ENCODE assay signal across 2 cellular contexts in genomic region chr17:39742856-39743436, GRCh38.
TF ChIP-seq lines count a peak whose summit lies in the region.

No MANE protein-coding gene starts in this region.

TF ChIP-seq in IMR-90, 13 proteins besides CTCF, POLR2A, EP300 and RAD21:
- no peak for TF ChIP-seq RFX5 (IDR thresholded peaks at IDR 0.05; ENCODE audit: low read depth, low read length)
- TF ChIP-seq CEBPB (IDR thresholded peaks at IDR 0.05; ENCODE audit: low read depth, low read length): no peak
- no peak for TF ChIP-seq ELK1 (IDR thresholded peaks at IDR 0.05; ENCODE audit: borderline replicate concordance, low read depth, low read length)
- no peak for TF ChIP-seq FOS (IDR thresholded peaks at IDR 0.05; ENCODE audit: low read depth, low read length)
- no peak for TF ChIP-seq NFE2L2 (IDR thresholded peaks at IDR 0.05; ENCODE audit: low read depth, low read length)
- no peak for TF ChIP-seq MAFK (IDR thresholded peaks at IDR 0.05; ENCODE audit: low read depth, low read length)
- no peak for TF ChIP-seq BHLHE40 (IDR thresholded peaks at IDR 0.05; ENCODE audit: low read depth, low read length)
- no peak for TF ChIP-seq MAZ (IDR thresholded peaks at IDR 0.05; ENCODE audit: borderline replicate concordance, low read depth, low read length)
- no peak for TF ChIP-seq USF2 (IDR thresholded peaks at IDR 0.05; ENCODE audit: low read depth, low read length)
- no peak for TF ChIP-seq CHD1 (IDR thresholded peaks at IDR 0.05; ENCODE audit: low read depth, low read length)
- no peak for TF ChIP-seq MXI1 (IDR thresholded peaks at IDR 0.05; ENCODE audit: borderline replicate concordance, low read depth, low read length)
- no peak for TF ChIP-seq SMC3 (IDR thresholded peaks at IDR 0.05; ENCODE audit: low read depth, low read length)
- TF ChIP-seq RCOR1 (IDR thresholded peaks at IDR 0.05; ENCODE audit: insufficient replicate concordance, low read length): no peak
TF ChIP-seq in IMR-90: peak in this region for 0.

TF ChIP-seq in H1, 55 proteins besides CTCF, POLR2A, EP300 and RAD21:
- TF ChIP-seq CTBP2 (IDR thresholded peaks at IDR 0.05; ENCODE audit: borderline replicate concordance, insufficient read depth, insufficient read length, low read length) (no peak), BCL11A (IDR thresholded peaks at IDR 0.05; ENCODE audit: low read depth in 2 of 2, low read length in 2 of 2) (no peak), E2F6 (IDR thresholded peaks at IDR 0.05) (no peak), FOSL1 (IDR thresholded peaks at IDR 0.05; ENCODE audit: insufficient read depth, low read depth, low read length) (no peak), GABPA (IDR thresholded peaks at IDR 0.05; ENCODE audit: borderline replicate concordance, insufficient read depth, low read length) (no peak), TEAD4 (IDR thresholded peaks at IDR 0.05; ENCODE audit: low read depth, low read length) (no peak), CBX8 (IDR thresholded peaks at IDR 0.05; ENCODE audit: borderline replicate concordance, low read depth, low read length) (no peak), SUZ12 (IDR thresholded peaks at IDR 0.05; ENCODE audit: low read length) (no peak), CHD1 (IDR thresholded peaks at IDR 0.05; ENCODE audit: low read depth, low read length) (no peak), SIN3A (conservative IDR thresholded peaks at IDR 0.05 in 1 of 2, IDR thresholded peaks at IDR 0.05 in 1 of 2; ENCODE audit: low read depth in 1 of 2, low read length in 2 of 2) (no peak), RBBP5 (IDR thresholded peaks at IDR 0.05; ENCODE audit: borderline replicate concordance, low read depth, low read length) (no peak), TAF7 (optimal IDR thresholded peaks at IDR 0.05; ENCODE audit: borderline replicate concordance, low read depth, low read length) (no peak), SRF (IDR thresholded peaks at IDR 0.05; ENCODE audit: low read depth, low read length) (no peak), ATF3 (IDR thresholded peaks at IDR 0.05; ENCODE audit: insufficient read depth, low read depth, low read length) (no peak), KDM5A (IDR thresholded peaks at IDR 0.05; ENCODE audit: low read length) (no peak), NRF1 (IDR thresholded peaks at IDR 0.05; ENCODE audit: low read depth, low read length) (no peak), SAP30 (IDR thresholded peaks at IDR 0.05; ENCODE audit: insufficient read depth, insufficient replicate concordance, low read length) (no peak), CREB1 (IDR thresholded peaks at IDR 0.05) (no peak)
TF ChIP-seq in H1: peak in this region for 0.
